In genomic region chr1:155003227-155003765, GRCh38 we compare ENCODE assay signal across 6 cellular contexts. TPM values are rescaled to one million over a fixed set of nuclear protein-coding genes. Genes with fewer than 3 reads are reported as not detected.
DNase-seq lines count a peak whose midpoint lies in the region; ATAC-seq and TF ChIP-seq lines count a peak whose summit lies in the region.

No MANE protein-coding gene starts in this region.

- peaks cover 51% of the 10 kb centered on the region for H3K4me1 Mint-ChIP-seq in activated T-cell treated with anti-CD3 and anti-CD28 coated beads, Interleukin-2, amount 50 U/mL, for 72 hours (ENCODE audit: low read depth)

- H3K27me3 Mint-ChIP-seq in activated T-cell treated with anti-CD3 and anti-CD28 coated beads, Interleukin-2, amount 50 U/mL, for 72 hours (ENCODE audit: low read depth) = no peaks in the 10 kb centered on the region

- H3K4me3 ChIP-seq in LNCaP clone FGC (ENCODE audit: low read depth, low read length) (peak overlapping the region; percentile 67), left lung (peak overlapping the region; percentile 91 to 96)

- H3K9me3 Mint-ChIP-seq in activated T-cell treated with anti-CD3 and anti-CD28 coated beads, Interleukin-2, amount 50 U/mL, for 72 hours = no peaks in the 10 kb centered on the region

- peak overlapping the region; percentile 91 to 95 for H3K27ac ChIP-seq in left lung

- peaks cover 46 to 65% of the 10 kb centered on the region in 2 donors for H3K4me1 ChIP-seq in left lung

- intact Hi-C loops in left lung (cut with DNase I) = no loop called here

- peak overlapping the region; percentile 96 for H3K27ac Mint-ChIP-seq in activated T-cell treated with anti-CD3 and anti-CD28 coated beads, Interleukin-2, amount 50 U/mL, for 72 hours

- H3K9me3 ChIP-seq in left lung = no peaks in the 10 kb centered on the region

- no peaks in the 10 kb centered on the region for H3K27me3 ChIP-seq in left lung

- no peak for ATAC-seq in activated T-cell treated with anti-CD3 and anti-CD28 coated beads, Interleukin-2, amount 50 U/mL, for 72 hours (replicated peaks in 1 of 2)
- ATAC-seq in left lung (no peak), GM19023 (IDR thresholded peaks at IDR 0.05; ENCODE audit: unreplicated experiment) (no peak), GM18867 (IDR thresholded peaks at IDR 0.05; ENCODE audit: unreplicated experiment) (no peak)

- no peak for TF ChIP-seq CTCF in LNCaP clone FGC (IDR thresholded peaks at IDR 0.05; ENCODE audit: control insufficient read depth, extremely low read depth, insufficient read depth)
- no peak for TF ChIP-seq CTCF in left lung (IDR thresholded peaks at IDR 0.05)

- no peaks in the 10 kb centered on the region for H3K36me3 ChIP-seq in left lung

- H3K36me3 Mint-ChIP-seq in activated T-cell treated with anti-CD3 and anti-CD28 coated beads, Interleukin-2, amount 50 U/mL, for 72 hours (ENCODE audit: insufficient read depth in 2 of 2) = peaks cover 11 to 13% of the 10 kb centered on the region in 2 donors

- DNase-seq in LNCaP clone FGC (ENCODE audit: low read depth) (no peak), left lung (peak in 1 of 2 donors; percentile 86), cortex of kidney (lab: John Stamatoyannopoulos, UW) (no peak)
- DNase-seq in activated T-cell treated with anti-CD3 and anti-CD28 coated beads, Interleukin-2, amount 50 U/mL, for 72 hours = peak; percentile 41 to 43

- H3K4me3 Mint-ChIP-seq in activated T-cell treated with anti-CD3 and anti-CD28 coated beads, Interleukin-2, amount 50 U/mL, for 72 hours = peak overlapping the region; percentile 98 to 99

RNA-seq across cellular contexts. Expression of gene ZBTB7B, which starts 0.7 kb away (rescaled TPM):
- total RNA-seq in activated T-cell treated with anti-CD3 and anti-CD28 coated beads, Interleukin-2, amount 50 U/mL, for 72 hours = 100 to 1,000 TPM; 129 to 141 TPM
- total RNA-seq in left lung = 100 to 1,000 TPM in 1 of 2 donors, 10 to 100 TPM in 1; 60.5 to 104 TPM

RNA-seq across cellular contexts. Expression of gene LENEP, which starts 9.9 kb away (rescaled TPM):
- total RNA-seq in activated T-cell treated with anti-CD3 and anti-CD28 coated beads, Interleukin-2, amount 50 U/mL, for 72 hours = 1 to 10 TPM in 1 of 2 donors, under 1 TPM in 1; 0.65 to 2.3 TPM
- under 1 TPM in 1 of 2 donors, not detected in 1; 0.52 TPM for total RNA-seq in left lung

RNA-seq across cellular contexts. Expression of gene FLAD1, which starts 20.2 kb away (rescaled TPM):
- total RNA-seq in activated T-cell treated with anti-CD3 and anti-CD28 coated beads, Interleukin-2, amount 50 U/mL, for 72 hours = 10 to 100 TPM; 45.5 to 55.1 TPM
- 10 to 100 TPM; 26.4 to 39.9 TPM for total RNA-seq in left lung

RNA-seq across cellular contexts. Expression of gene CKS1B, which starts 28.8 kb away (rescaled TPM):
- total RNA-seq in activated T-cell treated with anti-CD3 and anti-CD28 coated beads, Interleukin-2, amount 50 U/mL, for 72 hours = 100 to 1,000 TPM; 251 to 304 TPM
- total RNA-seq in left lung = 10 to 100 TPM; 29.7 to 40.8 TPM

RNA-seq across cellular contexts. Expression of gene DCST2, which starts 30.3 kb away (rescaled TPM):
- 1 to 10 TPM; 1.1 to 1.4 TPM for total RNA-seq in activated T-cell treated with anti-CD3 and anti-CD28 coated beads, Interleukin-2, amount 50 U/mL, for 72 hours
- 1 to 10 TPM in 1 of 2 donors, under 1 TPM in 1; 0.60 to 1.3 TPM for total RNA-seq in left lung

Comparison
In these comparisons a context has a peak if more than half of its experiments do, and no peak if none do; other contexts are left out.
1. DNase-seq: peak in activated T-cell treated with anti-CD3 and anti-CD28 coated beads, Interleukin-2, amount 50 U/mL, for 72 hours (2 of 2); none in LNCaP clone FGC (single experiment) and cortex of kidney (single experiment).